ENCODE assay signal across 28 cellular contexts in the genomic region with DNA sequence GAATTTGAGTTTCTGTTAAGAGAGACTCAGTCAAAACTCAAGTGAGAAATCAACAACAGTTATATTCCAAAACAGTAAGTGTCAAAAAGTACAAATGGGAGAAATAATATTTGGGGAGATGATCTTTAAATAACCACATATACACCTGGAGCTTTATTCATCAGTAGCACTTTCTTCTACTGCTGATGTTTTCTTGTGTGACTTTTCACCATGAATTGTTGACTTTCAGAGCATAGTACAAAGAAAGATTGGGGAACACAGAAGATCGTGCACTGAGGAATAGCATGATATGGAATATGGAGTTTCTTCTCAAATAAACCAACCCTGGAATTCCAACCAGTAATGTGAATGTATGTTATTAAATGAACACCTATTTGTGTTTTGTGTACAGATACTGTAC.
"Had no signal": no experiment of that assay in that cellular context is flagged by ENCODE, and none has a peak within 500 bp of the region (broad histone marks: within the 10 kb centered on the region; RNA-seq: fewer than 3 reads in every experiment).

No MANE protein-coding gene starts in this region.

- H3K27me3 Mint-ChIP-seq: naive B cell; stimulated activated naive B cell treated with anti-CD40 and anti-IgM and Interleukin-4, amounts not matched to agents 10 μg/mL and 1 μg/mL and 100 μg/mL, for 72 hours had no signal

- H3K9me3 ChIP-seq: left ventricle myocardium inferior, ovary, prostate gland, stomach, testis, thyroid gland, transverse colon, upper lobe of right lung had no signal

- FAIRE-seq: urothelium cell line had no signal

- H3K36me3 ChIP-seq: left ventricle myocardium inferior, ovary, prostate gland, stomach, thyroid gland, transverse colon, upper lobe of right lung had no signal

- H3K9me3 Mint-ChIP-seq: immature natural killer cell; mesothelial cell of epicardium; naive B cell; natural killer cell; stimulated activated naive B cell treated with anti-CD40 and anti-IgM and Interleukin-4, amounts not matched to agents 10 μg/mL and 1 μg/mL and 100 μg/mL, for 72 hours had no signal

- H3K4me1 ChIP-seq: prostate gland, testis, upper lobe of right lung had no signal

- H3K4me3 Mint-ChIP-seq: immature natural killer cell; mesothelial cell of epicardium; natural killer cell; stimulated activated naive B cell treated with anti-CD40 and anti-IgM and Interleukin-4, amounts not matched to agents 10 μg/mL and 1 μg/mL and 100 μg/mL, for 72 hours had no signal

- H3K27ac ChIP-seq: left ventricle myocardium inferior, ovary, prostate gland, skin epidermis, stomach, testis, thyroid gland, transverse colon, upper lobe of right lung had no signal

- H3K27me3 ChIP-seq: ovary, stomach, testis, thyroid gland, transverse colon, upper lobe of right lung had no signal

- H3K36me3 Mint-ChIP-seq: immature natural killer cell; mesothelial cell of epicardium; natural killer cell; stimulated activated naive B cell treated with anti-CD40 and anti-IgM and Interleukin-4, amounts not matched to agents 10 μg/mL and 1 μg/mL and 100 μg/mL, for 72 hours had no signal

- DNase-seq: hypothalamus; immature natural killer cell; islet precursor cell; left ventricle myocardium inferior; mesendoderm; naive B cell; natural killer cell; ovary; posterior cingulate gyrus; retina; right cardiac atrium; stimulated activated CD4-positive, alpha-beta T cell treated with anti-CD3 and anti-CD28 coated beads, Interleukin-12 subunit alpha, Interleukin-12 subunit beta, amount 100 ng/mL, for 4 hours; stimulated activated CD4-positive, alpha-beta T cell treated with anti-CD3 and anti-CD28 coated beads, Interleukin-15, amount 100 ng/mL, for 24 hours; stimulated activated CD4-positive, alpha-beta T cell treated with anti-CD3 and anti-CD28 coated beads, Interleukin-2, amount 100 ng/mL, for 24 hours; stimulated activated CD4-positive, alpha-beta T cell treated with anti-CD3 and anti-CD28 coated beads, Interleukin-4, amount 100 ng/mL, for 1 hour; stimulated activated naive B cell treated with anti-CD40 and anti-IgM and Interleukin-4, amounts not matched to agents 10 μg/mL and 1 μg/mL and 100 μg/mL, for 72 hours; stimulated activated naive CD8-positive, alpha-beta T cell treated with anti-CD3 and anti-CD28 coated beads, Interleukin-15, Interleukin-2, amounts not matched to agents 100 U/mL and 50 U/mL, for 24 hours; stomach; testis; thyroid gland; transverse colon; upper lobe of right lung had no signal

- H3K27ac Mint-ChIP-seq: immature natural killer cell; mesothelial cell of epicardium; naive B cell; natural killer cell; stimulated activated naive B cell treated with anti-CD40 and anti-IgM and Interleukin-4, amounts not matched to agents 10 μg/mL and 1 μg/mL and 100 μg/mL, for 72 hours had no signal

- ATAC-seq: natural killer cell; right cardiac atrium; sciatic nerve; stimulated activated naive B cell treated with anti-CD40 and anti-IgM and Interleukin-4, amounts not matched to agents 10 μg/mL and 1 μg/mL and 100 μg/mL, for 72 hours; stimulated activated naive CD8-positive, alpha-beta T cell treated with anti-CD3 and anti-CD28 coated beads, Interleukin-15, Interleukin-2, amounts not matched to agents 100 U/mL and 50 U/mL, for 24 hours; upper lobe of right lung had no signal

- H3K4me3 ChIP-seq: left ventricle myocardium inferior, lung, ovary, prostate gland, skin epidermis, stomach, testis, thyroid gland, transverse colon, upper lobe of right lung had no signal
